ENCODE assay signal across 19 cellular contexts in genomic region chr3:89565098-89565497, GRCh38.
DNase-seq lines count a peak whose midpoint lies in the region; ATAC-seq and TF ChIP-seq lines count a peak whose summit lies in the region.
"Had no signal": no experiment of that assay in that cellular context is flagged by ENCODE, and none has a peak within 500 bp of the region (broad histone marks: within the 10 kb centered on the region; RNA-seq: fewer than 3 reads in every experiment).

No MANE protein-coding gene starts in this region.

- in situ Hi-C loops in IMR-90 (cut with MboI; ENCODE audit: low sequenced_read_pairs) = no loop called here

- H3K4me1 ChIP-seq in IMR-90 (ENCODE audit: control insufficient read depth, insufficient read depth, low read length) = no peaks in the 10 kb centered on the region
- H3K4me1 ChIP-seq in SJCRH30 = no peaks in the 10 kb centered on the region

- no peaks in the 10 kb centered on the region for H4K20me1 ChIP-seq in IMR-90 (ENCODE audit: insufficient read depth, low read length)

- H3K23ac ChIP-seq in IMR-90 (ENCODE audit: low read depth, low read length) = no peak overlapping the region

- H3K9ac ChIP-seq in IMR-90 (ENCODE audit: low read depth, low read length) = no peak overlapping the region

- no peak overlapping the region for H3K4me2 ChIP-seq in IMR-90 (ENCODE audit: low read depth, low read length)

- H3K4ac ChIP-seq in IMR-90 (ENCODE audit: low read depth, low read length) = no peak overlapping the region

- POLR2A ChIA-PET in IMR-90 (lab: Charles Lee; ENCODE audit: unreplicated experiment) = no interaction called here

- no peak overlapping the region for H2BK5ac ChIP-seq in IMR-90 (ENCODE audit: low read depth, low read length, poor library complexity, severe bottlenecking)

- H3K56ac ChIP-seq in IMR-90 (ENCODE audit: extremely low read depth, insufficient read depth, low read length) = no peak overlapping the region

- H3K14ac ChIP-seq in IMR-90 (replicated peaks; ENCODE audit: low read depth, low read length) = no peak overlapping the region

- H3K27ac ChIP-seq in IMR-90 (ENCODE audit: insufficient read depth, low read length) = no peak overlapping the region
- no peak overlapping the region for H3K27ac ChIP-seq in epithelial cell of prostate
- no peak overlapping the region for H3K27ac ChIP-seq in SJCRH30

- no peak overlapping the region for H2AK9ac ChIP-seq in IMR-90 (replicated peaks; ENCODE audit: low read depth, low read length, poor library complexity)

- H3K4me3 ChIP-seq in IMR-90 (ENCODE audit: insufficient read depth, low read depth, low read length) (no peak overlapping the region), SJCRH30 (no peak overlapping the region)

- intact Hi-C loops in IMR-90 (cut with micrococcal nuclease) = loop anchor here (10.0 kb wide), 1 partner anchor 290 kb away; no protein-coding TSS in a partner anchor

- no peaks in the 10 kb centered on the region for H3K27me3 ChIP-seq in IMR-90 (ENCODE audit: control insufficient read depth, insufficient read depth, low read length)
- no peaks in the 10 kb centered on the region for H3K27me3 ChIP-seq in SJCRH30

- H3K18ac ChIP-seq in IMR-90 (ENCODE audit: low read depth, low read length) = no peak overlapping the region

- TF ChIP-seq POLR2A in IMR-90 (IDR thresholded peaks at IDR 0.05; ENCODE audit: low read depth, low read length) = no peak

- no peak for TF ChIP-seq CTCF in IMR-90 (conservative IDR thresholded peaks at IDR 0.05; ENCODE audit: low read depth, low read length)

- CTCF ChIA-PET in IMR-90 (lab: Yijun Ruan, JAX) = no interaction called here

- no peak overlapping the region for H4K5ac ChIP-seq in IMR-90 (ENCODE audit: low read depth, low read length)

- H3K9me3 ChIP-seq in IMR-90 (ENCODE audit: control insufficient read depth, insufficient read depth, low read length) = no peaks in the 10 kb centered on the region
- no peaks in the 10 kb centered on the region for H3K9me3 ChIP-seq in SJCRH30 (replicated peaks)

- DNase-seq in IMR-90 = peak; percentile 50
- DNase-seq in T1000 (lab: John Stamatoyannopoulos, UW) = peak; percentile 57
- peak; percentile 8 for DNase-seq in epithelial cell of prostate (ENCODE audit: low read depth, low spot score)
- DNase-seq in stromal cell of bone marrow (ENCODE audit: low read depth) = peak; percentile 20
- DNase-seq in NCI-H1092 treated with DMSO at 0.1 percent for 48 hours (lab: John Stamatoyannopoulos, UW) = no peak
- no peak for DNase-seq in kidney tubule cell (ENCODE audit: low spot score)
- DNase-seq in SJCRH30 = no peak
- DNase-seq: ACHN; C1 segment of cervical spinal cord; CD8-positive, alpha-beta memory T cell; H9; NCI-H1417 treated with DMSO at 0.1 percent for 48 hours; NCI-H187 treated with DMSO at 0.1 percent for 48 hours; NCI-H2227 treated with DMSO at 0.1 percent for 48 hours; NCI-H510A treated with DMSO at 0.1 percent for 48 hours; NCI-H774; OCI-M1; RPMI8226; SIG-M5 had no signal

- H2AFZ ChIP-seq in IMR-90 (replicated peaks; ENCODE audit: low read length, poor library complexity) = no peak overlapping the region

- no peak overlapping the region for H2BK15ac ChIP-seq in IMR-90 (ENCODE audit: low read depth, low read length)

- H2BK20ac ChIP-seq in IMR-90 (ENCODE audit: low read depth, low read length) = no peak overlapping the region

- no peak overlapping the region for H4K8ac ChIP-seq in IMR-90 (ENCODE audit: low read depth in 2 of 2, low read length in 2 of 2)

- dilution Hi-C loops in IMR-90 (cut with HindIII; ENCODE audit: low sequenced_read_pairs, unreplicated experiment) = no loop called here

- BruUV-seq in IMR-90 (replicated peaks; lab: Mats Ljungman, UMichigan) = no TSS peak

- no peak for TF ChIP-seq RAD21 in IMR-90 (IDR thresholded peaks at IDR 0.05; ENCODE audit: low read length)

- H3K36me3 ChIP-seq in IMR-90 (ENCODE audit: control insufficient read depth, insufficient read depth, low read length) (no peaks in the 10 kb centered on the region), SJCRH30 (no peaks in the 10 kb centered on the region)

- H2BK120ac ChIP-seq in IMR-90 (ENCODE audit: low read depth, low read length) = no peak overlapping the region

- H2AK5ac ChIP-seq in IMR-90 (ENCODE audit: low read depth, low read length) = no peak overlapping the region

- ATAC-seq in IMR-90 (ENCODE audit: low read depth) = no peak

- no peaks in the 10 kb centered on the region for H3K9me1 ChIP-seq in IMR-90 (ENCODE audit: insufficient read depth, low read length)

- no peak overlapping the region for H4K91ac ChIP-seq in IMR-90 (ENCODE audit: insufficient read depth, low read depth, low read length)

- no peaks in the 10 kb centered on the region for H3K79me1 ChIP-seq in IMR-90 (ENCODE audit: low read depth in 1 of 2, low read length in 2 of 2)

TF ChIP-seq in IMR-90, 13 proteins besides CTCF, POLR2A, EP300 and RAD21:
- TF ChIP-seq CEBPB (IDR thresholded peaks at IDR 0.05; ENCODE audit: low read depth, low read length) = no peak
- no peak for TF ChIP-seq MAZ (IDR thresholded peaks at IDR 0.05; ENCODE audit: borderline replicate concordance, low read depth, low read length)
- no peak for TF ChIP-seq ELK1 (IDR thresholded peaks at IDR 0.05; ENCODE audit: borderline replicate concordance, low read depth, low read length)
- no peak for TF ChIP-seq MXI1 (IDR thresholded peaks at IDR 0.05; ENCODE audit: borderline replicate concordance, low read depth, low read length)
- TF ChIP-seq CHD1 (IDR thresholded peaks at IDR 0.05; ENCODE audit: low read depth, low read length) = no peak

Comparison
In these comparisons a context has a peak if more than half of its experiments do, and no peak if none do; other contexts are left out.
1. DNase-seq: peak in IMR-90 (single experiment), T1000 (single experiment), epithelial cell of prostate (single experiment) and stromal cell of bone marrow (single experiment); none in NCI-H1092 treated with DMSO at 0.1 percent for 48 hours (single experiment), kidney tubule cell (single experiment) and SJCRH30 (0 of 2).